In the genomic region with DNA sequence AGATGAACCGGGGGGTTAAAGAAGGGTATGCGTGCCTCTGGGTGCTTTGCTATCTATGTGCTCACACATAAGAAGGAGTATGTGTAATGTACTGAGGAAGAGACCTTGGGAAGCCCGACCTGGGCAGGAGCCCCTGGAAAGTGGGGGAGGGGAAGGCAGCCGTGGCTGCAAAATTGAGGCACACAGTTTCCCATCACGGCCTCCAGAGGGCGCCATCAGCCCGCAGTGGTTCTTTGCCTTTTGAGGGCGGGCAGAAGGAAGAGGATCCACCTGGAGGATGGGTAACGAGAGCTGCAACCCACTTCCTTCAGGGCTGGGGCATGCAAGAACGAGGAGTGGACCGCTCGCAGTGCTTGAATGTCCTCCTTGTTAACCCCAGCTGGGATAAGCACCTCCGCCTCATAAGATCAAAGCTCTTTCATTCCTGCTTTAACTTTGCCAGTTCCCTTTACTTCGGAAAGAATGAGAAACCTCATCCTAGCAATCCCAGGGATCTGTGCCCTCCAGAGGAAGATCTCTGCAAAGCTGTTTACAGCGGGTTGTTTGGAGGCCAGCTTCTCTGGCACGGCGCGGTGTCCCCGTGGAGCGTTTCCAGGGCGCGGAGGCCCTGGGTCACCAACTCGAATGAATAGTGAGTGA, we compare ENCODE assay signal across 8 cellular contexts.
A peak's percentile ranks its signal among the peaks of the same experiment; 100 is the strongest.
DNase-seq lines count a peak whose midpoint lies in the region; ATAC-seq and TF ChIP-seq lines count a peak whose summit lies in the region.

No MANE protein-coding gene starts in this region.

- TF ChIP-seq EP300 in Ishikawa (IDR thresholded peaks at IDR 0.05; ENCODE audit: borderline replicate concordance), result no peak

- no peaks in the 10 kb centered on the region for H3K36me3 Mint-ChIP-seq in nephron (ENCODE audit: low read depth)

- peak overlapping the region; percentile 76 to 78 (median 77) for H3K4me3 Mint-ChIP-seq in nephron

- H3K4me1 Mint-ChIP-seq in nephron, result peaks cover 4% of the 10 kb centered on the region

- H3K27me3 Mint-ChIP-seq in nephron (ENCODE audit: low read depth), result no peaks in the 10 kb centered on the region

- H3K9me3 Mint-ChIP-seq in nephron, result no peaks in the 10 kb centered on the region

- H3K27ac Mint-ChIP-seq in nephron, result peak overlapping the region; percentile 48 to 65 (median 64)

- peak; percentile 99 for TF ChIP-seq RAD21 in Ishikawa (IDR thresholded peaks at IDR 0.05; ENCODE audit: low read depth)

- TF ChIP-seq CTCF in fibroblast of the aortic adventitia (IDR thresholded peaks at IDR 0.05; ENCODE audit: insufficient read depth, low read length) (peak; percentile 93), nephron (IDR thresholded peaks at IDR 0.05; ENCODE audit: unreplicated experiment in 3 of 3) (peak; percentile 83 to 91 (median 91))

- ATAC-seq in GM21528 (IDR thresholded peaks at IDR 0.05; ENCODE audit: low FRiP score, unreplicated experiment), result peak; percentile 90

- peak overlapping the region; percentile 69 for H3K4me3 ChIP-seq in fibroblast of the aortic adventitia (ENCODE audit: low read depth, low read length)

- peak; percentile 86 for DNase-seq in DMS 273 (lab: John Stamatoyannopoulos, UW; ENCODE audit: unreplicated experiment)
- peak; percentile 64 for DNase-seq in activated T-helper 1 cell treated with anti-CD3 and anti-CD28 coated beads, Interleukin-2, amount 50 U/mL, for 16 hours (ENCODE audit: low read depth in 1 of 2, low spot score in 1 of 2)
- peak; percentile 79 for DNase-seq in fibroblast of the aortic adventitia (ENCODE audit: low read depth)
- peak; percentile 64 for DNase-seq in stimulated activated naive CD4-positive, alpha-beta T cell treated with Interleukin-2 at 50 U/mL for 16 hours (lab: John Stamatoyannopoulos, UW)

TF ChIP-seq in Ishikawa, 13 proteins besides CTCF, POLR2A, EP300 and RAD21:
- 0 out of 2 replicates have a peak, but pooled peaks have one; percentile 59 for TF ChIP-seq ZBTB7A (IDR thresholded peaks at IDR 0.05; ENCODE audit: low read depth)
- TF ChIP-seq, protein P1, sequence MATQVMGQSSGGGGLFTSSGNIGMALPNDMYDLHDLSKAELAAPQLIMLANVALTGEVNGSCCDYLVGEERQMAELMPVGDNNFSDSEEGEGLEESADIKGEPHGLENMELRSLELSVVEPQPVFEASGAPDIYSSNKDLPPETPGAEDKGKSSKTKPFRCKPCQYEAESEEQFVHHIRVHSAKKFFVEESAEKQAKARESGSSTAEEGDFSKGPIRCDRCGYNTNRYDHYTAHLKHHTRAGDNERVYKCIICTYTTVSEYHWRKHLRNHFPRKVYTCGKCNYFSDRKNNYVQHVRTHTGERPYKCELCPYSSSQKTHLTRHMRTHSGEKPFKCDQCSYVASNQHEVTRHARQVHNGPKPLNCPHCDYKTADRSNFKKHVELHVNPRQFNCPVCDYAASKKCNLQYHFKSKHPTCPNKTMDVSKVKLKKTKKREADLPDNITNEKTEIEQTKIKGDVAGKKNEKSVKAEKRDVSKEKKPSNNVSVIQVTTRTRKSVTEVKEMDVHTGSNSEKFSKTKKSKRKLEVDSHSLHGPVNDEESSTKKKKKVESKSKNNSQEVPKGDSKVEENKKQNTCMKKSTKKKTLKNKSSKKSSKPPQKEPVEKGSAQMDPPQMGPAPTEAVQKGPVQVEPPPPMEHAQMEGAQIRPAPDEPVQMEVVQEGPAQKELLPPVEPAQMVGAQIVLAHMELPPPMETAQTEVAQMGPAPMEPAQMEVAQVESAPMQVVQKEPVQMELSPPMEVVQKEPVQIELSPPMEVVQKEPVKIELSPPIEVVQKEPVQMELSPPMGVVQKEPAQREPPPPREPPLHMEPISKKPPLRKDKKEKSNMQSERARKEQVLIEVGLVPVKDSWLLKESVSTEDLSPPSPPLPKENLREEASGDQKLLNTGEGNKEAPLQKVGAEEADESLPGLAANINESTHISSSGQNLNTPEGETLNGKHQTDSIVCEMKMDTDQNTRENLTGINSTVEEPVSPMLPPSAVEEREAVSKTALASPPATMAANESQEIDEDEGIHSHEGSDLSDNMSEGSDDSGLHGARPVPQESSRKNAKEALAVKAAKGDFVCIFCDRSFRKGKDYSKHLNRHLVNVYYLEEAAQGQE (IDR thresholded peaks at IDR 0.05; ENCODE audit: low read depth), result no peak
- TF ChIP-seq, protein P2, sequence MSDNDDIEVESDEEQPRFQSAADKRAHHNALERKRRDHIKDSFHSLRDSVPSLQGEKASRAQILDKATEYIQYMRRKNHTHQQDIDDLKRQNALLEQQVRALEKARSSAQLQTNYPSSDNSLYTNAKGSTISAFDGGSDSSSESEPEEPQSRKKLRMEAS (IDR thresholded peaks at IDR 0.05), result 0 out of 2 replicates have a peak, but pooled peaks have one; percentile 55

TF ChIP-seq in PFSK-1, 5 proteins besides CTCF, POLR2A, EP300 and RAD21:
- TF ChIP-seq TAF1 (IDR thresholded peaks at IDR 0.05; ENCODE audit: borderline replicate concordance, insufficient read depth, low read length) (no peak), SIN3A (IDR thresholded peaks at IDR 0.05; ENCODE audit: borderline replicate concordance, insufficient read depth, low read length) (no peak), FOXP2 (optimal IDR thresholded peaks at IDR 0.05; ENCODE audit: borderline replicate concordance, extremely low read depth, extremely low read length, insufficient read depth) (peak; percentile 47), POLR2AphosphoS5 (IDR thresholded peaks at IDR 0.05; ENCODE audit: low read depth, low read length) (no peak)
- TF ChIP-seq, protein P1 (IDR thresholded peaks at IDR 0.05; ENCODE audit: insufficient read depth in 1 of 2, low read depth in 2 of 2, low read length in 2 of 2), result no peak

Comparison
In these comparisons a context has a peak if more than half of its experiments do, and no peak if none do; other contexts are left out.
1. Peak in every context shown above with its lines: DNase-seq, ATAC-seq and H3K4me3 ChIP-seq.